In the genomic region with DNA sequence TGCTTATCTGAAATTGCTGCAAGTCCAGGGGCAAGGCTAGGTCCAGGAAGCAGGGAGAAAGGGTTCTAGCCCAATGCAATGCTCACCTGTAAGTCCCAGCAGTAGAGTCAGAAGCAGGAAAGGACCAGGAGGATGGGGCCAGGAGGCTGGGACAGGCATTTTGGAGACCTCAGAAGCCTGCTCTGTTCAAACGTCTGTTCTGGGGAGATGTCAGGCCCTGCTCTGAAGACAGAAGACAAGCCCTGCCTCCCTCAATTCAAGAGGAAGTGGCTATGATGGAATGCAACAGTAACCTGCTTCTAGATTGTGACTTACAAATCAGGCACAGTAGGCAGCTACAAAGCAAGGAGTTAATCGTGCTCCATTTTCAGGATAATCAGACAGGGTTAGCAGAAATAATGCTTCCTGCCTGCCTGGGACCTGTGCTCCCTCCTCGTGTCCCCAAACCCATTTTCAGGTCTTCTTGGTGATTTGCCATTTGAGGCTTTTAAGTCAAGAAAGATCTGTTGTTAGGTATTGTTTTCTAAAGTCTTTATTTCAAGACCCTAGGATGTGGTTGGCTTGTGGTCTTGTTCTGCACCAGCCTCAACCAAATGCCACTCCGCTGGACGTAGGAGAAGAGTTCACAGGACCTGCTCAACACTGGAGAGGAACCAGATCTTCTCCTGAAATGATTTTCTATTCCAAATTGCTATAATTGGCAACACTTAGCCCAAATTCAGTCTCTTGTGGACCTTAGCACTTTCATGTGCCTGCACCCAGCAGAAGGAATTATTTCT, we compare ENCODE assay signal across 1 cellular context.
A peak's percentile ranks its signal among the peaks of the same experiment; 100 is the strongest.
TF ChIP-seq lines count a peak whose summit lies in the region.

Gene SIRPG (minus strand): TSS at position 224 of the 779 bp plus-strand sequence. CDS start 65 bp downstream, at position 159.

TF ChIP-seq in GM12878, 131 proteins besides CTCF, POLR2A, EP300 and RAD21:
- TF ChIP-seq RUNX3 (IDR thresholded peaks at IDR 0.05; ENCODE audit: low read length) (peak; percentile 80), NFIC (IDR thresholded peaks at IDR 0.05; ENCODE audit: low read depth, low read length) (peak; percentile 30; the same call in 1 of the 2 replicates), PRDM15 (CRISPR knock-in tag; IDR thresholded peaks at IDR 0.05) (no peak), MEF2A (IDR thresholded peaks at IDR 0.05; ENCODE audit: insufficient read depth, low read depth, low read length) (0 out of 2 replicates have a peak, but pooled peaks have one; percentile 13), MEF2B (IDR thresholded peaks at IDR 0.05; ENCODE audit: partially characterized antibody, poor library complexity, severe bottlenecking) (peak; percentile 17), FOXM1 (IDR thresholded peaks at IDR 0.05; ENCODE audit: low read depth, low read length) (peak; percentile 33; the same call in 1 of the 2 replicates), SPI1 (IDR thresholded peaks at IDR 0.05; ENCODE audit: borderline replicate concordance, insufficient read depth, low read depth, low read length) (peak; percentile 44; the same call in 1 of the 2 replicates), EED (IDR thresholded peaks at IDR 0.05; ENCODE audit: low read depth) (0 out of 2 replicates have a peak, but pooled peaks have one; percentile 39), CREM (IDR thresholded peaks at IDR 0.05; ENCODE audit: low read depth) (0 out of 2 replicates have a peak, but pooled peaks have one; percentile 15), SIN3A (IDR thresholded peaks at IDR 0.05; ENCODE audit: low read depth, low read length) (no peak)
- TF ChIP-seq, protein P1, sequence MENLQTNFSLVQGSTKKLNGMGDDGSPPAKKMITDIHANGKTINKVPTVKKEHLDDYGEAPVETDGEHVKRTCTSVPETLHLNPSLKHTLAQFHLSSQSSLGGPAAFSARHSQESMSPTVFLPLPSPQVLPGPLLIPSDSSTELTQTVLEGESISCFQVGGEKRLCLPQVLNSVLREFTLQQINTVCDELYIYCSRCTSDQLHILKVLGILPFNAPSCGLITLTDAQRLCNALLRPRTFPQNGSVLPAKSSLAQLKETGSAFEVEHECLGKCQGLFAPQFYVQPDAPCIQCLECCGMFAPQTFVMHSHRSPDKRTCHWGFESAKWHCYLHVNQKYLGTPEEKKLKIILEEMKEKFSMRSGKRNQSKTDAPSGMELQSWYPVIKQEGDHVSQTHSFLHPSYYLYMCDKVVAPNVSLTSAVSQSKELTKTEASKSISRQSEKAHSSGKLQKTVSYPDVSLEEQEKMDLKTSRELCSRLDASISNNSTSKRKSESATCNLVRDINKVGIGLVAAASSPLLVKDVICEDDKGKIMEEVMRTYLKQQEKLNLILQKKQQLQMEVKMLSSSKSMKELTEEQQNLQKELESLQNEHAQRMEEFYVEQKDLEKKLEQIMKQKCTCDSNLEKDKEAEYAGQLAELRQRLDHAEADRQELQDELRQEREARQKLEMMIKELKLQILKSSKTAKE (IDR thresholded peaks at IDR 0.05; ENCODE audit: low read depth, poor library complexity, severe bottlenecking) = no peak
